Comparison of ENCODE assay signal across 1 cellular context in genomic region chr5:62403411-62404250, GRCh38.
TF ChIP-seq lines count a peak whose summit lies in the region.

DIMT1 (minus strand) TSS chr5:62403905; CDS start chr5:62403772, 133 bp downstream.

TF ChIP-seq in K562, 482 proteins besides CTCF, POLR2A, EP300 and RAD21 (continued from another document and continues in another):
- TF ChIP-seq FOXP4 (CRISPR knock-in tag; IDR thresholded peaks at IDR 0.05; ENCODE audit: borderline replicate concordance) = no peak
- 0 out of 2 replicates have a peak, but pooled peaks have one; percentile 37 for TF ChIP-seq HOMEZ (CRISPR knock-in tag; IDR thresholded peaks at IDR 0.05)
- TF ChIP-seq SUPT5H (IDR thresholded peaks at IDR 0.05) = peak; percentile 96
- TF ChIP-seq HNRNPLL (IDR thresholded peaks at IDR 0.05; ENCODE audit: low read depth, low read length, poor library complexity, severe bottlenecking) = peak; percentile 64
- TF ChIP-seq RBM39 (optimal IDR thresholded peaks at IDR 0.05; ENCODE audit: low read depth, low read length) = no peak
- no peak for TF ChIP-seq ZNF766 (CRISPR knock-in tag; conservative IDR thresholded peaks at IDR 0.05)
- 0 out of 4 replicates have a peak, but pooled peaks of 1 of the 2 experiments have one; percentile 5 for TF ChIP-seq MLLT1 (IDR thresholded peaks at IDR 0.05)
- no peak for TF ChIP-seq PYGO2 (tag; IDR thresholded peaks at IDR 0.05)
- no peak for TF ChIP-seq BACH1 (tag; IDR thresholded peaks at IDR 0.05)
- peak; percentile 19; the same call in 1 of the 2 replicates for TF ChIP-seq OTX1 (CRISPR knock-in tag; IDR thresholded peaks at IDR 0.05)
- TF ChIP-seq NKRF (IDR thresholded peaks at IDR 0.05; ENCODE audit: borderline replicate concordance) = peak; percentile 98
- TF ChIP-seq KDM2B (CRISPR knock-in tag; IDR thresholded peaks at IDR 0.05) = peak; percentile 90; the same call in 1 of the 2 replicates
- TF ChIP-seq RUNX1 (IDR thresholded peaks at IDR 0.05; ENCODE audit: low read depth) = no peak
- peak; percentile 34 for TF ChIP-seq TAF9B (IDR thresholded peaks at IDR 0.05; ENCODE audit: partially characterized antibody)
- no peak for TF ChIP-seq ATF1 (CRISPR knock-in tag; IDR thresholded peaks at IDR 0.05)
- TF ChIP-seq ATF1 (tag; IDR thresholded peaks at IDR 0.05) = peak; percentile 84
- no peak; the same call in 1 of the 2 replicates for TF ChIP-seq NBN (IDR thresholded peaks at IDR 0.05; ENCODE audit: low read depth)
- no peak for TF ChIP-seq TCF7L2 (IDR thresholded peaks at IDR 0.05; ENCODE audit: low read depth, low read length)
- TF ChIP-seq RBM22 (IDR thresholded peaks at IDR 0.05; ENCODE audit: low read depth, low read length, poor library complexity, severe bottlenecking) = peak; percentile 56
- no peak for TF ChIP-seq ZFP36 (IDR thresholded peaks at IDR 0.05; ENCODE audit: low read depth, low read length, partially characterized antibody)
- TF ChIP-seq UBTF (IDR thresholded peaks at IDR 0.05; ENCODE audit: borderline replicate concordance in 1 of 2, low read depth in 2 of 2, low read length in 2 of 2) = peak; percentile 74 to 77; a peak in 2 of 4 replicates
- peak; percentile 93 for TF ChIP-seq SP1 (CRISPR knock-in tag; IDR thresholded peaks at IDR 0.05)
- TF ChIP-seq RERE (CRISPR knock-in tag; IDR thresholded peaks at IDR 0.05; ENCODE audit: borderline replicate concordance) = no peak
- peak; percentile 34 for TF ChIP-seq PRDM10 (IDR thresholded peaks at IDR 0.05; ENCODE audit: partially characterized antibody)
- no peak for TF ChIP-seq ZNF3 (CRISPR knock-in tag; IDR thresholded peaks at IDR 0.05)
- no peak for TF ChIP-seq HDAC8 (tag; IDR thresholded peaks at IDR 0.05)
- peak; percentile 94 for TF ChIP-seq ZFX (CRISPR knock-in tag; IDR thresholded peaks at IDR 0.05)
- TF ChIP-seq E4F1 (CRISPR knock-in tag; IDR thresholded peaks at IDR 0.05; ENCODE audit: borderline replicate concordance) = no peak
- no peak for TF ChIP-seq BRD9 (IDR thresholded peaks at IDR 0.05; ENCODE audit: low read depth, partially characterized antibody)
- TF ChIP-seq EP400 (IDR thresholded peaks at IDR 0.05) = peak; percentile 98
